Comparison of ENCODE assay signal across 12 cellular contexts in genomic region chr5:42858031-42858643, GRCh38. TPM values are rescaled to one million over a fixed set of nuclear protein-coding genes. Genes with fewer than 3 reads are reported as not detected.
DNase-seq lines count a peak whose midpoint lies in the region; ATAC-seq lines count a peak whose summit lies in the region.
"Had no signal": no experiment of that assay in that cellular context is flagged by ENCODE, and none has a peak within 500 bp of the region (broad histone marks: within the 10 kb centered on the region; RNA-seq: fewer than 3 reads in every experiment).

No MANE protein-coding gene starts in this region.

- H3K27ac ChIP-seq in caudate nucleus (ENCODE audit: low read depth, low read length) (peak overlapping the region; percentile 97), iPS-20b (ENCODE audit: low read length) (no peak overlapping the region), subcutaneous abdominal adipose tissue (ENCODE audit: low read depth, low read length) (peak overlapping the region; percentile 47)

- H3K4me1 ChIP-seq in iPS-20b (ENCODE audit: insufficient read depth, low read length) (peaks cover 4% of the 10 kb centered on the region; the same call in 1 of the 2 replicates), subcutaneous abdominal adipose tissue (ENCODE audit: control insufficient read depth in 5 of 5, insufficient read depth in 5 of 5, low read length in 5 of 5) (peaks cover 0 to 20% (median 10%) of the 10 kb centered on the region in 5 donors)

- DNase-seq in NCI-H526 treated with DMSO at 0.1 percent for 48 hours (lab: John Stamatoyannopoulos, UW) = peak; percentile 41
- DNase-seq in caudate nucleus (lab: John Stamatoyannopoulos, UW) = peak in 40 of 61 donors; percentile 9 to 77 (median 35)
- no peak for DNase-seq in activated T-cell treated with anti-CD3 and anti-CD28 coated beads, Interleukin-2, amount 50 U/mL, for 4 hours
- DNase-seq in stimulated activated naive CD8-positive, alpha-beta T cell treated with anti-CD3 and anti-CD28 coated beads, Interleukin-15, amount 100 ng/mL, for 72 hours = no peak
- no peak for DNase-seq in AML-193 (lab: John Stamatoyannopoulos, UW)
- DNase-seq: GDM1; NCI-H1930; stimulated activated naive CD4-positive, alpha-beta T cell treated with Interleukin-2 at 50 U/mL for 16 hours had no signal

- 0 out of 2 replicates have a peak overlapping the region, but pooled peaks have one; percentile 32 for H3K4me3 ChIP-seq in iPS-20b (ENCODE audit: low read length)
- H3K4me3 ChIP-seq in subcutaneous abdominal adipose tissue (ENCODE audit: low read depth in 1 of 5, low read length in 5 of 5) = peak overlapping the region in 1 of 5 donors; percentile 35

- no peak overlapping the region for H3K4me3 Mint-ChIP-seq in activated T-cell treated with anti-CD3 and anti-CD28 coated beads, Interleukin-2, amount 50 U/mL, for 4 hours
- no peak overlapping the region for H3K4me3 Mint-ChIP-seq in stimulated activated naive CD8-positive, alpha-beta T cell treated with anti-CD3 and anti-CD28 coated beads, Interleukin-15, amount 100 ng/mL, for 72 hours

- H3K9me3 Mint-ChIP-seq in activated T-cell treated with anti-CD3 and anti-CD28 coated beads, Interleukin-2, amount 50 U/mL, for 4 hours = peaks cover 4% of the 10 kb centered on the region
- peaks cover 0 to 5% of the 10 kb centered on the region in 2 donors for H3K9me3 Mint-ChIP-seq in stimulated activated naive CD8-positive, alpha-beta T cell treated with anti-CD3 and anti-CD28 coated beads, Interleukin-15, amount 100 ng/mL, for 72 hours

- H3K27me3 ChIP-seq in iPS-20b (ENCODE audit: insufficient read depth, low read length) = no peaks in the 10 kb centered on the region
- no peaks in the 10 kb centered on the region for H3K27me3 ChIP-seq in subcutaneous abdominal adipose tissue (ENCODE audit: control insufficient read depth in 5 of 5, insufficient read depth in 4 of 5, low read length in 5 of 5)

- H3K4me1 Mint-ChIP-seq in activated T-cell treated with anti-CD3 and anti-CD28 coated beads, Interleukin-2, amount 50 U/mL, for 4 hours (ENCODE audit: low read depth) = no peaks in the 10 kb centered on the region
- H3K4me1 Mint-ChIP-seq in stimulated activated naive CD8-positive, alpha-beta T cell treated with anti-CD3 and anti-CD28 coated beads, Interleukin-15, amount 100 ng/mL, for 72 hours = no peaks in the 10 kb centered on the region

- no peaks in the 10 kb centered on the region for H3K36me3 ChIP-seq in iPS-20b (ENCODE audit: insufficient read depth, low read depth, low read length)
- no peaks in the 10 kb centered on the region for H3K36me3 ChIP-seq in subcutaneous abdominal adipose tissue (ENCODE audit: control insufficient read depth in 5 of 5, insufficient read depth in 5 of 5, low read length in 5 of 5)

- H3K9ac ChIP-seq in iPS-20b (ENCODE audit: low read depth, low read length) = no peak overlapping the region
- H3K9ac ChIP-seq in subcutaneous abdominal adipose tissue (ENCODE audit: low read length in 5 of 5) = no peak overlapping the region

- no peak for ATAC-seq in activated T-cell treated with anti-CD3 and anti-CD28 coated beads, Interleukin-2, amount 50 U/mL, for 4 hours
- no peak for ATAC-seq in stimulated activated naive CD8-positive, alpha-beta T cell treated with anti-CD3 and anti-CD28 coated beads, Interleukin-15, amount 100 ng/mL, for 72 hours
- ATAC-seq in GM21526 (IDR thresholded peaks at IDR 0.05; ENCODE audit: low FRiP score, unreplicated experiment) = no peak

- peaks cover 16% of the 10 kb centered on the region; the same call in 1 of the 2 replicates for H3K9me3 ChIP-seq in iPS-20b (ENCODE audit: insufficient read depth, low read depth, low read length)
- H3K9me3 ChIP-seq in subcutaneous abdominal adipose tissue (ENCODE audit: control insufficient read depth in 5 of 5, low read length in 5 of 5) = no peaks in the 10 kb centered on the region

- H3K27ac Mint-ChIP-seq in stimulated activated naive CD8-positive, alpha-beta T cell treated with anti-CD3 and anti-CD28 coated beads, Interleukin-15, amount 100 ng/mL, for 72 hours = no peak overlapping the region

- peaks cover 12% of the 10 kb centered on the region for H3K27me3 Mint-ChIP-seq in activated T-cell treated with anti-CD3 and anti-CD28 coated beads, Interleukin-2, amount 50 U/mL, for 4 hours (ENCODE audit: low read depth)
- peaks cover 21% of the 10 kb centered on the region for H3K27me3 Mint-ChIP-seq in stimulated activated naive CD8-positive, alpha-beta T cell treated with anti-CD3 and anti-CD28 coated beads, Interleukin-15, amount 100 ng/mL, for 72 hours

- H3K36me3 Mint-ChIP-seq in activated T-cell treated with anti-CD3 and anti-CD28 coated beads, Interleukin-2, amount 50 U/mL, for 4 hours (ENCODE audit: insufficient read depth) = peaks cover 3% of the 10 kb centered on the region

RNA-seq across cellular contexts. Expression of gene SELENOP, which starts 46.4 kb away (rescaled TPM):
- total RNA-seq in activated T-cell treated with anti-CD3 and anti-CD28 coated beads, Interleukin-2, amount 50 U/mL, for 4 hours = 1 to 10 TPM in 1 of 3 donors, under 1 TPM in 2; 0.66 to 1.1 (median 0.95) TPM
- total RNA-seq: T-helper 1 cell treated with Interleukin-12 subunit alpha and Interleukin-12 subunit beta and Interleukin-4 antibody, amounts not matched to agents 30 ng/mL and 1 ng/mL, for 36 hours had no signal

Comparison
In these comparisons a context has a peak if more than half of its experiments do, and no peak if none do; other contexts are left out.
1. DNase-seq: peak in NCI-H526 treated with DMSO at 0.1 percent for 48 hours (single experiment) and caudate nucleus (40 of 61); none in activated T-cell treated with anti-CD3 and anti-CD28 coated beads, Interleukin-2, amount 50 U/mL, for 4 hours (single experiment), stimulated activated naive CD8-positive, alpha-beta T cell treated with anti-CD3 and anti-CD28 coated beads, Interleukin-15, amount 100 ng/mL, for 72 hours (0 of 2) and AML-193 (0 of 2).